ENCODE assay signal across 8 cellular contexts in genomic region chr2:54574107-54574859, GRCh38.
DNase-seq lines count a peak whose midpoint lies in the region; ATAC-seq and TF ChIP-seq lines count a peak whose summit lies in the region.

No MANE protein-coding gene starts in this region.

- no peaks in the 10 kb centered on the region for H3K27me3 ChIP-seq in DND-41 (ENCODE audit: insufficient read depth, low read length, poor library complexity)
- no peaks in the 10 kb centered on the region for H3K27me3 ChIP-seq in right atrium auricular region

- H3K36me3 ChIP-seq in DND-41 (ENCODE audit: insufficient read depth, low read length), result no peaks in the 10 kb centered on the region
- H3K36me3 ChIP-seq in right atrium auricular region, result no peaks in the 10 kb centered on the region

- peak overlapping the region in 1 of 2 experiments; percentile 31; a peak in 1 of 4 replicates for H3K4me3 ChIP-seq in DND-41 (ENCODE audit: low read depth in 1 of 2, low read length in 2 of 2)
- no peak overlapping the region for H3K4me3 ChIP-seq in right atrium auricular region

- peak overlapping the region; percentile 30 for H3K9ac ChIP-seq in DND-41 (ENCODE audit: low read depth, low read length)

- TF ChIP-seq CTCF in DND-41 (IDR thresholded peaks at IDR 0.05; ENCODE audit: borderline replicate concordance, extremely low read depth, low read length, poor library complexity, severe bottlenecking), result no peak
- TF ChIP-seq CTCF in right atrium auricular region (IDR thresholded peaks at IDR 0.05), result no peak

- H2AFZ ChIP-seq in DND-41 (ENCODE audit: low read depth, low read length), result peak overlapping the region; percentile 43

- H3K9me3 ChIP-seq in DND-41 (ENCODE audit: insufficient read depth, low read length, severe bottlenecking) (no peaks in the 10 kb centered on the region), right atrium auricular region (no peaks in the 10 kb centered on the region)

- ATAC-seq in DND-41 (ENCODE audit: insufficient read depth, low read depth) (peak; percentile 62), HG02610 (IDR thresholded peaks at IDR 0.05; ENCODE audit: unreplicated experiment) (peak; percentile 24)

- peak overlapping the region; percentile 56 for H3K4me2 ChIP-seq in DND-41 (ENCODE audit: insufficient read depth, low read length)

- H4K20me1 ChIP-seq in DND-41 (ENCODE audit: insufficient read depth, low read length), result peaks cover 8% of the 10 kb centered on the region; the same call in 1 of the 2 replicates

- H3K4me1 ChIP-seq in DND-41 (ENCODE audit: insufficient read depth, low read length) (peaks cover 64% of the 10 kb centered on the region), right atrium auricular region (peaks cover 0 to 100% of the 10 kb centered on the region in 2 donors)

- H3K79me2 ChIP-seq in DND-41 (ENCODE audit: insufficient read depth, low read length), result peaks cover 89% of the 10 kb centered on the region

- DNase-seq in DND-41 (peak; percentile 65), NCI-H748 treated with DMSO at 0.1 percent for 48 hours (lab: John Stamatoyannopoulos, UW) (peak; percentile 87), right atrium auricular region (ENCODE audit: low spot score) (no peak), midbrain (lab: John Stamatoyannopoulos, UW) (no peak), epidermal melanocyte (ENCODE audit: insufficient read length, low spot score) (no peak)
- DNase-seq in activated T-cell treated with anti-CD3 and anti-CD28 coated beads, Interleukin-2, amount 50 U/mL, for 48 hours, result peak; percentile 66 to 73
- peak; percentile 38 for DNase-seq in stimulated activated naive CD4-positive, alpha-beta T cell treated with Interleukin-2 at 50 U/mL for 16 hours (lab: John Stamatoyannopoulos, UW)

- H3K27ac ChIP-seq in DND-41 (ENCODE audit: low read length), result peak overlapping the region; percentile 88
- peak overlapping the region; percentile 75 to 77 for H3K27ac ChIP-seq in right atrium auricular region

Comparison
In these comparisons a context has a peak if more than half of its experiments do, and no peak if none do; other contexts are left out.
1. DNase-seq: peak in DND-41 (single experiment), NCI-H748 treated with DMSO at 0.1 percent for 48 hours (single experiment), activated T-cell treated with anti-CD3 and anti-CD28 coated beads, Interleukin-2, amount 50 U/mL, for 48 hours (2 of 2) and stimulated activated naive CD4-positive, alpha-beta T cell treated with Interleukin-2 at 50 U/mL for 16 hours (single experiment); none in right atrium auricular region (single experiment), midbrain (single experiment) and epidermal melanocyte (single experiment).